In genomic region chr9:124599121-124599795, GRCh38 we compare ENCODE assay signal across 36 cellular contexts.
"Had no signal": no experiment of that assay in that cellular context is flagged by ENCODE, and none has a peak within 500 bp of the region (broad histone marks: within the 10 kb centered on the region; RNA-seq: fewer than 3 reads in every experiment).

No MANE protein-coding gene starts in this region.

- ATAC-seq: activated CD4-positive, alpha-beta T cell treated with anti-CD3 and anti-CD28 coated beads for 36 hours; activated CD4-positive, CD25-positive, alpha-beta regulatory T cell treated with anti-CD3 and anti-CD28 coated beads, Interleukin-2, amount 50 U/mL, for 24 hours; activated CD8-positive, alpha-beta memory T cell treated with anti-CD3 and anti-CD28 coated beads, Interleukin-2, amount 10 ng/mL, durations not matched to agents 7 days and 5 days; activated CD8-positive, alpha-beta T cell treated with anti-CD3 and anti-CD28 coated beads, Interleukin-2, amount 10 ng/mL, durations not matched to agents 7 days and 5 days; activated naive CD8-positive, alpha-beta T cell treated with anti-CD3 and anti-CD28 coated beads, Interleukin-2, amount 50 U/mL, for 24 hours; body of pancreas; T-cell; T-helper 17 cell had no signal

- H3K4me3 Mint-ChIP-seq: activated CD4-positive, alpha-beta memory T cell treated with anti-CD3 and anti-CD28 coated beads, Interleukin-2, amount 10 ng/mL, durations not matched to agents 7 days and 5 days; activated CD4-positive, alpha-beta T cell treated with anti-CD3 and anti-CD28 coated beads for 36 hours; activated CD4-positive, alpha-beta T cell treated with anti-CD3 and anti-CD28 coated beads, Interleukin-2, amount 10 ng/mL, durations not matched to agents 7 days and 5 days; activated CD8-positive, alpha-beta memory T cell treated with anti-CD3 and anti-CD28 coated beads, Interleukin-2, amount 10 ng/mL, durations not matched to agents 7 days and 5 days; activated CD8-positive, alpha-beta T cell treated with anti-CD3 and anti-CD28 coated beads, Interleukin-2, amount 10 ng/mL, durations not matched to agents 7 days and 5 days; activated naive CD4-positive, alpha-beta T cell treated with anti-CD3 and anti-CD28 coated beads, Interleukin-2, amount 10 ng/mL, durations not matched to agents 7 days and 5 days; activated naive CD4-positive, alpha-beta T cell treated with anti-CD3 and anti-CD28 coated beads, Interleukin-2, amount 50 U/mL, for 24 hours; activated naive CD8-positive, alpha-beta T cell; activated naive CD8-positive, alpha-beta T cell treated with anti-CD3 and anti-CD28 coated beads, Interleukin-2, amount 10 ng/mL, durations not matched to agents 7 days and 5 days; activated naive CD8-positive, alpha-beta T cell treated with anti-CD3 and anti-CD28 coated beads, Interleukin-2, amount 50 U/mL, for 24 hours; activated T-cell treated with anti-CD3 and anti-CD28 coated beads, Interleukin-2, amount 50 U/mL, for 24 hours; T-cell; T-helper 17 cell; T-helper 2 cell treated with Interferon-gamma antibody and Interleukin-4, amounts not matched to agents 5 μg/mL and 100 μg/mL, for 36 hours had no signal

- H3K4me3 ChIP-seq: ascending aorta, body of pancreas, breast epithelium had no signal

- H3K9me3 ChIP-seq: ascending aorta, body of pancreas, breast epithelium had no signal

- H3K27ac ChIP-seq: ascending aorta, body of pancreas, brain microvascular endothelial cell, breast epithelium, VCaP had no signal

- H3K36me3 Mint-ChIP-seq: activated CD8-positive, alpha-beta memory T cell treated with anti-CD3 and anti-CD28 coated beads, Interleukin-2, amount 10 ng/mL, durations not matched to agents 7 days and 5 days; activated naive CD4-positive, alpha-beta T cell treated with anti-CD3 and anti-CD28 coated beads, Interleukin-2, amount 10 ng/mL, durations not matched to agents 7 days and 5 days; activated naive CD4-positive, alpha-beta T cell treated with anti-CD3 and anti-CD28 coated beads, Interleukin-2, amount 50 U/mL, for 24 hours; activated naive CD8-positive, alpha-beta T cell; activated naive CD8-positive, alpha-beta T cell treated with anti-CD3 and anti-CD28 coated beads, Interleukin-2, amount 10 ng/mL, durations not matched to agents 7 days and 5 days; T-cell had no signal

- H3K4me1 Mint-ChIP-seq: activated CD4-positive, alpha-beta memory T cell treated with anti-CD3 and anti-CD28 coated beads, Interleukin-2, amount 10 ng/mL, durations not matched to agents 7 days and 5 days; activated CD4-positive, alpha-beta T cell treated with anti-CD3 and anti-CD28 coated beads for 36 hours; activated CD4-positive, alpha-beta T cell treated with anti-CD3 and anti-CD28 coated beads, Interleukin-2, amount 10 ng/mL, durations not matched to agents 7 days and 5 days; activated CD8-positive, alpha-beta memory T cell treated with anti-CD3 and anti-CD28 coated beads, Interleukin-2, amount 10 ng/mL, durations not matched to agents 7 days and 5 days; activated naive CD4-positive, alpha-beta T cell treated with anti-CD3 and anti-CD28 coated beads, Interleukin-2, amount 10 ng/mL, durations not matched to agents 7 days and 5 days; activated naive CD4-positive, alpha-beta T cell treated with anti-CD3 and anti-CD28 coated beads, Interleukin-2, amount 50 U/mL, for 24 hours; activated naive CD8-positive, alpha-beta T cell treated with anti-CD3 and anti-CD28 coated beads, Interleukin-2, amount 10 ng/mL, durations not matched to agents 7 days and 5 days; activated naive CD8-positive, alpha-beta T cell treated with anti-CD3 and anti-CD28 coated beads, Interleukin-2, amount 50 U/mL, for 24 hours; T-cell had no signal

- FAIRE-seq: TTC549 had no signal

- H3K27me3 ChIP-seq: ascending aorta, body of pancreas, brain microvascular endothelial cell, breast epithelium had no signal

- H3K27ac Mint-ChIP-seq: activated CD4-positive, alpha-beta memory T cell treated with anti-CD3 and anti-CD28 coated beads, Interleukin-2, amount 10 ng/mL, durations not matched to agents 7 days and 5 days; activated CD4-positive, alpha-beta T cell treated with anti-CD3 and anti-CD28 coated beads for 36 hours; activated CD4-positive, alpha-beta T cell treated with anti-CD3 and anti-CD28 coated beads, Interleukin-2, amount 10 ng/mL, durations not matched to agents 7 days and 5 days; activated CD8-positive, alpha-beta memory T cell treated with anti-CD3 and anti-CD28 coated beads, Interleukin-2, amount 10 ng/mL, durations not matched to agents 7 days and 5 days; activated CD8-positive, alpha-beta T cell treated with anti-CD3 and anti-CD28 coated beads, Interleukin-2, amount 10 ng/mL, durations not matched to agents 7 days and 5 days; activated naive CD4-positive, alpha-beta T cell treated with anti-CD3 and anti-CD28 coated beads, Interleukin-2, amount 10 ng/mL, durations not matched to agents 7 days and 5 days; activated naive CD4-positive, alpha-beta T cell treated with anti-CD3 and anti-CD28 coated beads, Interleukin-2, amount 50 U/mL, for 24 hours; activated naive CD8-positive, alpha-beta T cell; activated naive CD8-positive, alpha-beta T cell treated with anti-CD3 and anti-CD28 coated beads, Interleukin-2, amount 10 ng/mL, durations not matched to agents 7 days and 5 days; activated naive CD8-positive, alpha-beta T cell treated with anti-CD3 and anti-CD28 coated beads, Interleukin-2, amount 50 U/mL, for 24 hours; activated T-cell treated with anti-CD3 and anti-CD28 coated beads, Interleukin-2, amount 50 U/mL, for 24 hours; activated T-helper 2 cell treated with anti-CD3 and anti-CD28 coated beads, Interferon-gamma antibody, Interleukin-2, Interleukin-4, amounts not matched to agents 10 μg/mL and 5 μg/mL and 100 μg/mL, durations not matched to agents 14 hours and 24 hours and 36 hours; T-cell; T-helper 17 cell; T-helper 2 cell treated with Interferon-gamma antibody and Interleukin-4, amounts not matched to agents 5 μg/mL and 100 μg/mL, for 36 hours had no signal

- H3K36me3 ChIP-seq: ascending aorta, brain microvascular endothelial cell, breast epithelium had no signal

- H3K4me1 ChIP-seq: ascending aorta, breast epithelium had no signal

- DNase-seq: activated CD4-positive, alpha-beta memory T cell treated with anti-CD3 and anti-CD28 coated beads, Interleukin-2, amount 10 ng/mL, durations not matched to agents 7 days and 5 days; activated CD4-positive, alpha-beta T cell treated with anti-CD3 and anti-CD28 coated beads for 1 hour; activated CD4-positive, alpha-beta T cell treated with anti-CD3 and anti-CD28 coated beads for 36 hours; activated CD4-positive, alpha-beta T cell treated with anti-CD3 and anti-CD28 coated beads for 48 hours; activated CD4-positive, alpha-beta T cell treated with anti-CD3 and anti-CD28 coated beads, Interleukin-2, amount 10 ng/mL, durations not matched to agents 7 days and 5 days; activated CD4-positive, alpha-beta T cell treated with anti-CD3 and anti-CD28 coated beads, Interleukin-2, amount 50 U/mL, for 48 hours; activated CD4-positive, CD25-positive, alpha-beta regulatory T cell; activated CD8-positive, alpha-beta memory T cell treated with anti-CD3 and anti-CD28 coated beads for 24 hours; activated CD8-positive, alpha-beta memory T cell treated with anti-CD3 and anti-CD28 coated beads, Interleukin-2, amount 10 ng/mL, durations not matched to agents 7 days and 5 days; activated CD8-positive, alpha-beta memory T cell treated with anti-CD3 and anti-CD28 coated beads, Interleukin-2, amount 50 U/mL, for 48 hours; activated CD8-positive, alpha-beta T cell treated with anti-CD3 and anti-CD28 coated beads, Interleukin-2, amount 10 ng/mL, durations not matched to agents 7 days and 5 days; activated effector memory CD4-positive, alpha-beta T cell treated with Interleukin-2 at 50 U/mL for 16 hours; activated gamma-delta T cell; activated naive CD4-positive, alpha-beta T cell treated with anti-CD3 and anti-CD28 coated beads, Interleukin-2, amount 10 ng/mL, durations not matched to agents 7 days and 5 days; activated naive CD4-positive, alpha-beta T cell treated with Interleukin-2 at 50 U/mL for 16 hours; activated naive CD8-positive, alpha-beta T cell treated with anti-CD3 and anti-CD28 coated beads, Interleukin-2, amount 10 ng/mL, durations not matched to agents 7 days and 5 days; activated naive CD8-positive, alpha-beta T cell treated with anti-CD3 and anti-CD28 coated beads, Interleukin-2, amount 50 U/mL, for 24 hours; activated T-cell treated with anti-CD3 and anti-CD28 coated beads, Interleukin-2, amount 50 U/mL, for 24 hours; activated T-cell treated with anti-CD3 and anti-CD28 coated beads, Interleukin-2, amount 50 U/mL, for 48 hours; amygdala; anterior cingulate cortex; body of pancreas; brain microvascular endothelial cell; central memory CD4-positive, alpha-beta T cell; T-cell; T-helper 17 cell; T-helper 9 cell had no signal

- H3K9me3 Mint-ChIP-seq: activated CD4-positive, alpha-beta memory T cell treated with anti-CD3 and anti-CD28 coated beads, Interleukin-2, amount 10 ng/mL, durations not matched to agents 7 days and 5 days; activated CD4-positive, alpha-beta T cell treated with anti-CD3 and anti-CD28 coated beads, Interleukin-2, amount 10 ng/mL, durations not matched to agents 7 days and 5 days; activated naive CD4-positive, alpha-beta T cell treated with anti-CD3 and anti-CD28 coated beads, Interleukin-2, amount 10 ng/mL, durations not matched to agents 7 days and 5 days; activated naive CD4-positive, alpha-beta T cell treated with anti-CD3 and anti-CD28 coated beads, Interleukin-2, amount 50 U/mL, for 24 hours; activated naive CD8-positive, alpha-beta T cell treated with anti-CD3 and anti-CD28 coated beads, Interleukin-2, amount 10 ng/mL, durations not matched to agents 7 days and 5 days; activated naive CD8-positive, alpha-beta T cell treated with anti-CD3 and anti-CD28 coated beads, Interleukin-2, amount 50 U/mL, for 24 hours; activated T-cell treated with anti-CD3 and anti-CD28 coated beads, Interleukin-2, amount 50 U/mL, for 24 hours; activated T-helper 2 cell treated with anti-CD3 and anti-CD28 coated beads, Interferon-gamma antibody, Interleukin-2, Interleukin-4, amounts not matched to agents 10 μg/mL and 5 μg/mL and 100 μg/mL, durations not matched to agents 14 hours and 24 hours and 36 hours; T-cell; T-helper 2 cell treated with Interferon-gamma antibody and Interleukin-4, amounts not matched to agents 5 μg/mL and 100 μg/mL, for 36 hours had no signal
